ENCODE assay signal across 1 cellular context in genomic region chr16:66924527-66925321, GRCh38.
TF ChIP-seq lines count a peak whose summit lies in the region.

No MANE protein-coding gene starts in this region.

TF ChIP-seq in H1, 55 proteins besides CTCF, POLR2A, EP300 and RAD21:
- peak; percentile 69 for TF ChIP-seq KDM4A (IDR thresholded peaks at IDR 0.05; ENCODE audit: low read depth, low read length, severe bottlenecking)
- TF ChIP-seq BRCA1 (IDR thresholded peaks at IDR 0.05; ENCODE audit: low read depth, low read length), result no peak
- TF ChIP-seq SIN3A (conservative IDR thresholded peaks at IDR 0.05 in 1 of 2, IDR thresholded peaks at IDR 0.05 in 1 of 2; ENCODE audit: low read depth in 1 of 2, low read length in 2 of 2), result 0 out of 4 replicates have a peak, but pooled peaks of 1 of the 2 experiments have one; percentile 63
- TF ChIP-seq TAF1 (IDR thresholded peaks at IDR 0.05; ENCODE audit: low read depth, low read length), result no peak
- TF ChIP-seq RFX5 (IDR thresholded peaks at IDR 0.05; ENCODE audit: borderline replicate concordance, low read depth, low read length), result no peak
- TF ChIP-seq TAF7 (optimal IDR thresholded peaks at IDR 0.05; ENCODE audit: borderline replicate concordance, low read depth, low read length), result peak; percentile 43
- TF ChIP-seq TEAD4 (IDR thresholded peaks at IDR 0.05; ENCODE audit: low read depth, low read length), result peak; percentile 18; the same call in 1 of the 2 replicates
- no peak for TF ChIP-seq BCL11A (IDR thresholded peaks at IDR 0.05; ENCODE audit: low read depth in 2 of 2, low read length in 2 of 2)
- TF ChIP-seq, protein P1, sequence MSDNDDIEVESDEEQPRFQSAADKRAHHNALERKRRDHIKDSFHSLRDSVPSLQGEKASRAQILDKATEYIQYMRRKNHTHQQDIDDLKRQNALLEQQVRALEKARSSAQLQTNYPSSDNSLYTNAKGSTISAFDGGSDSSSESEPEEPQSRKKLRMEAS (IDR thresholded peaks at IDR 0.05), result peak; percentile 41; the same call in 1 of the 2 replicates
- TF ChIP-seq ATF3 (IDR thresholded peaks at IDR 0.05; ENCODE audit: insufficient read depth, low read depth, low read length), result no peak
- TF ChIP-seq TBP (IDR thresholded peaks at IDR 0.05; ENCODE audit: low read depth, low read length), result peak; percentile 24; the same call in 1 of the 2 replicates
- 0 out of 2 replicates have a peak, but pooled peaks have one; percentile 39 for TF ChIP-seq GABPA (IDR thresholded peaks at IDR 0.05; ENCODE audit: borderline replicate concordance, insufficient read depth, low read length)
